Comparison of ENCODE assay signal across 14 cellular contexts in genomic region chr7:151346180-151346769, GRCh38. TPM values are rescaled to one million over a fixed set of nuclear protein-coding genes. Genes with fewer than 3 reads are reported as not detected.
A peak's percentile ranks its signal among the peaks of the same experiment; 100 is the strongest.
DNase-seq lines count a peak whose midpoint lies in the region; ATAC-seq and TF ChIP-seq lines count a peak whose summit lies in the region.
"Had no signal": no experiment of that assay in that cellular context is flagged by ENCODE, and none has a peak within 500 bp of the region (broad histone marks: within the 10 kb centered on the region; RNA-seq: fewer than 3 reads in every experiment).

No MANE protein-coding gene starts in this region.

- 50 to 52% methylated on average over 1 to 2 of the region's 2 CpGs for WGBS in transverse colon (ENCODE audit: low coverage in 1 of 2), 2 donors
- 35 to 48% methylated on average over 2 of the region's 2 CpGs for WGBS in GM23248 (ENCODE audit: low coverage in 1 of 2, low lambda C conversion rate in 2 of 2, missing lambda C conversion rate in 2 of 2), 2 experiments

- peaks cover 7% of the 10 kb centered on the region for H3K36me3 Mint-ChIP-seq in activated naive CD4-positive, alpha-beta T cell treated with anti-CD3 and anti-CD28 coated beads, Interleukin-2, amount 50 U/mL, for 24 hours

- no peak overlapping the region for H3K4me3 Mint-ChIP-seq in activated naive CD4-positive, alpha-beta T cell treated with anti-CD3 and anti-CD28 coated beads, Interleukin-2, amount 50 U/mL, for 24 hours

- H3K4me1 Mint-ChIP-seq in activated naive CD4-positive, alpha-beta T cell treated with anti-CD3 and anti-CD28 coated beads, Interleukin-2, amount 50 U/mL, for 24 hours, result peaks cover 57% of the 10 kb centered on the region

- H3K36me3 ChIP-seq in transverse colon (peaks cover 0 to 26% (median 0%) of the 10 kb centered on the region in 4 donors), GM23248 (ENCODE audit: low read depth) (peaks cover 17% of the 10 kb centered on the region; the same call in 1 of the 2 replicates)
- H3K36me3 ChIP-seq: breast epithelium had no signal

- H3K9me3 ChIP-seq in transverse colon (no peaks in the 10 kb centered on the region), GM23248 (ENCODE audit: low read depth) (no peaks in the 10 kb centered on the region)
- H3K9me3 ChIP-seq: breast epithelium, tibial artery had no signal

- H3K4me3 ChIP-seq in transverse colon (no peak overlapping the region), GM23248 (no peak overlapping the region)
- H3K4me3 ChIP-seq: breast epithelium, tibial artery had no signal

- H3K9me3 Mint-ChIP-seq in activated naive CD4-positive, alpha-beta T cell treated with anti-CD3 and anti-CD28 coated beads, Interleukin-2, amount 50 U/mL, for 24 hours, result no peaks in the 10 kb centered on the region

- H3K27ac ChIP-seq in transverse colon (peak overlapping the region; percentile 56 to 68 (median 59)), GM23248 (no peak overlapping the region)
- H3K27ac ChIP-seq: breast epithelium, tibial artery had no signal

- DNase-seq in activated naive CD4-positive, alpha-beta T cell treated with anti-CD3 and anti-CD28 coated beads, Interleukin-2, amount 50 U/mL, for 16 hours, result no peak
- DNase-seq in SW480 (ENCODE audit: low spot score) (peak; percentile 26), kidney tubule cell (ENCODE audit: low spot score) (peak; percentile 39), transverse colon (peak; percentile 14), DMS 273 treated with DMSO at 0.1 percent for 48 hours (lab: John Stamatoyannopoulos, UW) (no peak), GM23248 (no peak)
- DNase-seq: activated CD4-positive, CD25-positive, alpha-beta regulatory T cell treated with anti-CD3 and anti-CD28 coated beads, Interleukin-2, amount 50 U/mL, for 72 hours; DND-41; kidney glomerular epithelial cell; NCI-H2171 treated with DMSO at 0.1 percent for 48 hours; tibial artery had no signal

- no peaks in the 10 kb centered on the region for H3K27me3 Mint-ChIP-seq in activated naive CD4-positive, alpha-beta T cell treated with anti-CD3 and anti-CD28 coated beads, Interleukin-2, amount 50 U/mL, for 24 hours

- no peaks in the 10 kb centered on the region for H4K20me1 ChIP-seq in GM23248 (ENCODE audit: insufficient read depth)

- TF ChIP-seq CTCF in transverse colon (IDR thresholded peaks at IDR 0.05), result no peak

- H3K4me1 ChIP-seq in transverse colon, result peaks cover 17 to 65% (median 29%) of the 10 kb centered on the region in 4 donors
- H3K4me1 ChIP-seq in GM23248 (ENCODE audit: insufficient read depth), result peaks cover 14% of the 10 kb centered on the region

- TF ChIP-seq POLR2A in transverse colon (IDR thresholded peaks at IDR 0.05), result no peak

- peaks cover 29% of the 10 kb centered on the region for H3K79me2 ChIP-seq in GM23248 (ENCODE audit: insufficient read depth)

- no peak for ATAC-seq in HG03108 (IDR thresholded peaks at IDR 0.05; ENCODE audit: unreplicated experiment)

- H3K4me2 ChIP-seq in GM23248 (ENCODE audit: unreplicated experiment), result no peak overlapping the region

- no peak for TF ChIP-seq EP300 in transverse colon (IDR thresholded peaks at IDR 0.05; ENCODE audit: low read depth)

- in situ Hi-C loops in transverse colon (cut with MboI; ENCODE audit: low pct_ligation_motif_present in 1 of 4, low pct_unique_long_range_greater_than_20kb in 1 of 4, low sequenced_read_pairs in 3 of 4), result no loop called here
- in situ Hi-C loops in GM23248 (cut with MboI), result no loop called here

- no peaks in the 10 kb centered on the region for H3K9me2 ChIP-seq in GM23248 (ENCODE audit: insufficient read depth)

- no peak overlapping the region for H3K9ac ChIP-seq in GM23248

- peaks cover 18% of the 10 kb centered on the region for H3F3A ChIP-seq in GM23248 (ENCODE audit: insufficient read depth)

- H3K27me3 ChIP-seq in transverse colon (no peaks in the 10 kb centered on the region), GM23248 (replicated peaks; ENCODE audit: insufficient read depth) (no peaks in the 10 kb centered on the region)
- H3K27me3 ChIP-seq: breast epithelium, tibial artery had no signal

- intact Hi-C loops in transverse colon (cut with DNase I; ENCODE audit: low total_unique reads), result no loop called here

- H3K27ac Mint-ChIP-seq in activated naive CD4-positive, alpha-beta T cell treated with anti-CD3 and anti-CD28 coated beads, Interleukin-2, amount 50 U/mL, for 24 hours, result peak overlapping the region; percentile 99

- H2AFZ ChIP-seq in GM23248, result no peak overlapping the region

RNA-seq across cellular contexts. Expression of gene NUB1, which starts 4.7 kb away (rescaled TPM):
- 10 to 100 TPM; 26.3 to 69.5 (median 56.4) TPM for total RNA-seq in transverse colon
- total RNA-seq in GM23248 (2014; rRNA removed; shearing (Covaris generic)), result 43.4 and 60.3 TPM in 2 replicates
- polyA plus RNA-seq in GM23248 (2016; fragmentation: Nextera tagmentation; extraction: Ambion mirVana), result 41.7 and 48.0 TPM in 2 replicates

Comparison
In these comparisons a context has a peak if more than half of its experiments do, and no peak if none do; other contexts are left out.
1. DNase-seq: peak in SW480 (single experiment), kidney tubule cell (single experiment) and transverse colon (single experiment); none in activated naive CD4-positive, alpha-beta T cell treated with anti-CD3 and anti-CD28 coated beads, Interleukin-2, amount 50 U/mL, for 16 hours (single experiment), DMS 273 treated with DMSO at 0.1 percent for 48 hours (single experiment) and GM23248 (single experiment).